Comparison of ENCODE assay signal across 18 cellular contexts in genomic region chr2:177998006-177998405, GRCh38.
A peak's percentile ranks its signal among the peaks of the same experiment; 100 is the strongest.
DNase-seq lines count a peak whose midpoint lies in the region; ATAC-seq, FAIRE-seq and TF ChIP-seq lines count a peak whose summit lies in the region.
"Had no signal": no experiment of that assay in that cellular context is flagged by ENCODE, and none has a peak within 500 bp of the region (broad histone marks: within the 10 kb centered on the region; RNA-seq: fewer than 3 reads in every experiment).

No MANE protein-coding gene starts in this region.

- 14% methylated on average over 2 of the region's 2 CpGs for whole genome bisulfite sequencing in HepG2 (ENCODE audit: low lambda C conversion rate)

- peak; percentile 79 for DNase-seq in EL
- DNase-seq in SJSA1 (ENCODE audit: low read depth in 1 of 2, low spot score in 2 of 2), result peak; percentile 52 to 79
- peak; percentile 41 for DNase-seq in fibroblast of peridontal ligament (ENCODE audit: extremely low read depth)
- peak; percentile 47 for DNase-seq in skeletal muscle cell (ENCODE audit: low read depth)
- no peak for DNase-seq in HepG2 (ENCODE audit: low spot score)
- DNase-seq in SKM-1 treated with dmso at 0.1 percent for 144 hours (lab: John Stamatoyannopoulos, UW; ENCODE audit: unreplicated experiment), result no peak
- DNase-seq: activated effector memory CD4-positive, alpha-beta T cell treated with anti-CD3 and anti-CD28 coated beads, Interleukin-2, amount 50 U/mL, for 16 hours; body of pancreas; dorsolateral prefrontal cortex; Kasumi-1; nucleus accumbens; PC-9; stimulated activated naive CD4-positive, alpha-beta T cell treated with Interleukin-2 at 50 U/mL for 16 hours; upper lobe of right lung had no signal

- H3K9ac ChIP-seq in HepG2 (ENCODE audit: insufficient read depth, low read depth, low read length), result no peak overlapping the region

- no peaks in the 10 kb centered on the region for H3K9me3 ChIP-seq in SJSA1 (replicated peaks)
- H3K9me3 ChIP-seq in HepG2 (ENCODE audit: low read length), result no peaks in the 10 kb centered on the region
- H3K9me3 ChIP-seq: body of pancreas, upper lobe of right lung had no signal

- H3K27me3 ChIP-seq in SJSA1 (replicated peaks), result no peaks in the 10 kb centered on the region
- no peaks in the 10 kb centered on the region for H3K27me3 ChIP-seq in HepG2 (ENCODE audit: control insufficient read depth in 1 of 2, insufficient read depth in 2 of 2, low read length in 2 of 2)
- H3K27me3 ChIP-seq: body of pancreas, upper lobe of right lung had no signal

- TF ChIP-seq RAD21 in HepG2 (CRISPR knock-in tag; IDR thresholded peaks at IDR 0.05), result no peak

- no peak overlapping the region for H3K4me2 ChIP-seq in HepG2 (ENCODE audit: low read depth, low read length)
- H3K4me2 ChIP-seq: PC-9 had no signal

- CTCF ChIA-PET in HepG2 (lab: Yijun Ruan, JAX; ENCODE audit: low intra/inter-chr PET ratio, low total read pairs), result no interaction called here

- ATAC-seq in HepG2 (no peak), GM19463 (IDR thresholded peaks at IDR 0.05; ENCODE audit: unreplicated experiment) (no peak)
- ATAC-seq: body of pancreas, upper lobe of right lung had no signal

- no peaks in the 10 kb centered on the region for H3K79me2 ChIP-seq in HepG2 (ENCODE audit: insufficient read depth, low read length)

- no peak for TF ChIP-seq EP300 in HepG2 (IDR thresholded peaks at IDR 0.05; ENCODE audit: low read depth in 2 of 2, low read length in 2 of 2)
- no peak for TF ChIP-seq EP300 in HepG2 (CRISPR knock-in tag; IDR thresholded peaks at IDR 0.05; ENCODE audit: borderline replicate concordance)

- no peak for TF ChIP-seq CTCF in HepG2 (CRISPR knock-in tag; IDR thresholded peaks at IDR 0.05)

- H3K27ac ChIP-seq in SJSA1, result peak overlapping the region; percentile 76
- H3K27ac ChIP-seq in HepG2 (ENCODE audit: extremely low read length, insufficient read depth, low read length), result no peak overlapping the region
- H3K27ac ChIP-seq: body of pancreas, dorsolateral prefrontal cortex, HL-60, PC-9, skin epidermis, upper lobe of right lung, VCaP had no signal

- H4K20me1 ChIP-seq in HepG2 (ENCODE audit: insufficient read depth, low read length), result no peaks in the 10 kb centered on the region

- no peak overlapping the region for H2AFZ ChIP-seq in HepG2 (ENCODE audit: low read length)
- H2AFZ ChIP-seq: PC-9 had no signal

- H3K4me1 ChIP-seq in SJSA1 (replicated peaks) (peaks cover 35% of the 10 kb centered on the region), HepG2 (ENCODE audit: insufficient read depth, low read length) (no peaks in the 10 kb centered on the region)
- H3K4me1 ChIP-seq: body of pancreas, upper lobe of right lung had no signal

- no peak for TF ChIP-seq POLR2A in HepG2 (IDR thresholded peaks at IDR 0.05; ENCODE audit: insufficient read depth in 1 of 2, low read depth in 2 of 2, low read length in 2 of 2)

- H3K4me3 ChIP-seq in SJSA1, result no peak overlapping the region
- H3K4me3 ChIP-seq in skeletal muscle cell (ENCODE audit: low read depth, low read length), result no peak overlapping the region
- H3K4me3 ChIP-seq in HepG2 (replicated peaks in 1 of 3; ENCODE audit: insufficient read depth in 1 of 3, low read depth in 2 of 3, low read length in 3 of 3), result no peak overlapping the region
- H3K4me3 ChIP-seq: body of pancreas, dorsolateral prefrontal cortex, PC-9, skin epidermis, upper lobe of right lung had no signal

- POLR2A ChIA-PET in HepG2 (lab: Yijun Ruan, JAX), result no interaction called here

- H3K36me3 ChIP-seq in SJSA1 (no peaks in the 10 kb centered on the region), HepG2 (replicated peaks in 1 of 2; ENCODE audit: control insufficient read depth in 1 of 2, insufficient read depth in 2 of 2, low read length in 2 of 2) (no peaks in the 10 kb centered on the region)
- H3K36me3 ChIP-seq: upper lobe of right lung had no signal

- no peak for FAIRE-seq in HepG2 (lab: Jason Lieb, UNC)

- no TSS peak for BruUV-seq in HepG2 (replicated peaks; lab: Mats Ljungman, UMichigan)

- intact Hi-C loops in HepG2 (cut with micrococcal nuclease; ENCODE audit: unreplicated experiment), result no loop called here

- in situ Hi-C loops in HepG2 (cut with HindIII; ENCODE audit: extremely low pct_ligation_motif_present, low pct_unique_long_range_greater_than_20kb), result no loop called here

TF ChIP-seq in HepG2, 621 proteins besides CTCF, POLR2A, EP300 and RAD21 (continues in another document):
- no peak for TF ChIP-seq ZNF18 (CRISPR knock-in tag; IDR thresholded peaks at IDR 0.05; ENCODE audit: insufficient replicate concordance)
- TF ChIP-seq ZBTB43 (CRISPR knock-in tag; conservative IDR thresholded peaks at IDR 0.05), result no peak
- no peak for TF ChIP-seq ZNF124 (CRISPR knock-in tag; IDR thresholded peaks at IDR 0.05)
- TF ChIP-seq THAP8 (CRISPR knock-in tag; IDR thresholded peaks at IDR 0.05; ENCODE audit: borderline replicate concordance), result no peak
- TF ChIP-seq THAP11 (CRISPR knock-in tag; IDR thresholded peaks at IDR 0.05), result no peak
- TF ChIP-seq ZEB1 (IDR thresholded peaks at IDR 0.05; ENCODE audit: insufficient replicate concordance, low read depth), result no peak
- no peak for TF ChIP-seq ZKSCAN1 (IDR thresholded peaks at IDR 0.05; ENCODE audit: low read length)
- no peak for TF ChIP-seq EZH2 (conservative IDR thresholded peaks at IDR 0.05; ENCODE audit: low read depth, low read length)
- no peak for TF ChIP-seq CEBPB (IDR thresholded peaks at IDR 0.05; ENCODE audit: borderline replicate concordance, low read depth, low read length)
- no peak for TF ChIP-seq PRDM15 (CRISPR knock-in tag; IDR thresholded peaks at IDR 0.05)
- no peak for TF ChIP-seq YY1 (IDR thresholded peaks at IDR 0.05; ENCODE audit: insufficient read depth, insufficient replicate concordance, low read depth, low read length)
- TF ChIP-seq CBX5 (CRISPR knock-in tag; IDR thresholded peaks at IDR 0.05; ENCODE audit: borderline replicate concordance), result no peak
- no peak for TF ChIP-seq SMARCC2 (IDR thresholded peaks at IDR 0.05)
- TF ChIP-seq MBNL3 (CRISPR knock-in tag; conservative IDR thresholded peaks at IDR 0.05), result no peak
- no peak for TF ChIP-seq SPEN (CRISPR knock-in tag; IDR thresholded peaks at IDR 0.05; ENCODE audit: low read depth)
- no peak for TF ChIP-seq DMAP1 (CRISPR knock-in tag; IDR thresholded peaks at IDR 0.05)

Comparison
In these comparisons a context has a peak if more than half of its experiments do, and no peak if none do; other contexts are left out.
1. DNase-seq: peak in EL (single experiment), SJSA1 (2 of 2), fibroblast of peridontal ligament (single experiment) and skeletal muscle cell (single experiment); none in HepG2 (single experiment) and SKM-1 treated with dmso at 0.1 percent for 144 hours (single experiment).